ENCODE assay signal across 18 cellular contexts in the genomic region with DNA sequence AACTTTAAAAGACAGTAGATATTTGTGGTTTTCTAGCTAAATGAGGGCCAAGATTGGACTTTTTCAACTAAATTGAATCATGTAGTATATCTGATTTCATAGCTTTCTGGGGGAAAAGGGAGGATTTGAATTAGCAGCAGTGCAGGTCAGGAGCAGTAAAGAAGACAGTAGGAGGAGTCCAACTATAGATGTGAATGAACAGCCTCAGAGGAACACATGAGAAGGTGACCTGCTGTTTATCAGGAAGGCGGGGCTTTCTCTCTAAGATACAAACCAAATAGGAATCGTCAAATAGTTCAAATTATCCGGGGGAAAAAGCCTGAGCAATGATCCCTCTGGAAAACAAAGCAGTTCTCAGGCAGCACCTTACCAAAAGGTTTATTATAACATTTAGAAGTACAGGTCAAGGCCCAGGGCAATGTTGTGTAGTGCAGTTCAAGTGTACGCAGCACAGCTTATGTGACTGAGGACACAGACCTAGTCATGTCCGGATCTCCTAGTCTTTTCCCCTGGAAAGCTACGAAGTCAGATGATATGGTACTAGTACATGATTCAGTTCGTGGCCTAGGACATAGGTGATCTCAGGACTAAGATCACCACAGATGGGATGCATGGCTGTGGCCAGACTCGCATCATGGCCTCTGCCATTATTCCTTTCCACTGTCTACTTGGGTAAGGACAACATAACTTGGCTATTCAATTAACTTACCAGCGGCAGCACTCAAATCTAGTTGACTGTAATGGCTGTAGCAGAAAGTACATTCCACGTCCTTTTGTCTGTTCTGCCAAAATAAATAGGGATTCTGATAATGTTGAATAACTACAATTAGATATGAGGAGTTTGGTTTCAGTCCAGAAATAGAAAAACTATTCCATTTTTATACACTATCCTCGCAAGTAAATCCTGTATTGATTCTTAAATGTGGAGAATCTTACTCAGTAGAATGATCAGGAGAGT. TPM values are rescaled to one million over a fixed set of nuclear protein-coding genes. Genes with fewer than 3 reads are reported as not detected.
DNase-seq lines count a peak whose midpoint lies in the region; ATAC-seq, FAIRE-seq and TF ChIP-seq lines count a peak whose summit lies in the region.
"Had no signal": no experiment of that assay in that cellular context is flagged by ENCODE, and none has a peak within 500 bp of the region (broad histone marks: within the 10 kb centered on the region; RNA-seq: fewer than 3 reads in every experiment).

No MANE protein-coding gene starts in this region.

- H3K27ac Mint-ChIP-seq in activated naive CD4-positive, alpha-beta T cell treated with anti-CD3 and anti-CD28 coated beads, Interleukin-2, amount 50 U/mL, for 24 hours = peak overlapping the region; percentile 56
- H3K27ac Mint-ChIP-seq in activated naive CD4-positive, alpha-beta T cell treated with anti-CD3 and anti-CD28 coated beads, Interleukin-2, amount 10 ng/mL, durations not matched to agents 7 days and 5 days = no peak overlapping the region
- H3K27ac Mint-ChIP-seq in activated CD8-positive, alpha-beta T cell treated with anti-CD3 and anti-CD28 coated beads, Interleukin-2, amount 10 ng/mL, durations not matched to agents 7 days and 5 days = no peak overlapping the region

- no peaks in the 10 kb centered on the region for H3K79me2 ChIP-seq in hepatocyte

- H4K20me1 ChIP-seq in hepatocyte (ENCODE audit: insufficient read depth, poor library complexity, severe bottlenecking) = no peaks in the 10 kb centered on the region

- no peak for DNase-seq in activated naive CD4-positive, alpha-beta T cell treated with anti-CD3 and anti-CD28 coated beads, Interleukin-2, amount 10 ng/mL, durations not matched to agents 7 days and 5 days
- DNase-seq in activated CD8-positive, alpha-beta T cell treated with anti-CD3 and anti-CD28 coated beads, Interleukin-2, amount 10 ng/mL, durations not matched to agents 7 days and 5 days = peak; percentile 11
- DNase-seq in fibroblast of peridontal ligament (ENCODE audit: extremely low read depth) (peak; percentile 28), pancreas (no peak), hepatocyte (ENCODE audit: low spot score) (no peak)
- DNase-seq: activated CD4-positive, CD25-positive, alpha-beta regulatory T cell; amniotic stem cell; cerebellar nuclear complex; foreskin fibroblast; kidney glomerular epithelial cell; NCI-H2029 treated with DMSO at 0.1 percent for 48 hours; NCI-H510A treated with DMSO at 0.1 percent for 48 hours; stimulated activated CD4-positive, alpha-beta T cell treated with anti-CD3 and anti-CD28 coated beads, Interleukin-2, amount 100 ng/mL, for 24 hours; T-helper 17 cell had no signal

- no peaks in the 10 kb centered on the region for H3K9me3 Mint-ChIP-seq in activated naive CD4-positive, alpha-beta T cell treated with anti-CD3 and anti-CD28 coated beads, Interleukin-2, amount 50 U/mL, for 24 hours
- no peaks in the 10 kb centered on the region for H3K9me3 Mint-ChIP-seq in activated naive CD4-positive, alpha-beta T cell treated with anti-CD3 and anti-CD28 coated beads, Interleukin-2, amount 10 ng/mL, durations not matched to agents 7 days and 5 days
- no peaks in the 10 kb centered on the region for H3K9me3 Mint-ChIP-seq in activated CD8-positive, alpha-beta T cell treated with anti-CD3 and anti-CD28 coated beads, Interleukin-2, amount 10 ng/mL, durations not matched to agents 7 days and 5 days (ENCODE audit: insufficient read depth)

- no peak overlapping the region for H2AFZ ChIP-seq in hepatocyte

- H3K4me3 Mint-ChIP-seq in activated naive CD4-positive, alpha-beta T cell treated with anti-CD3 and anti-CD28 coated beads, Interleukin-2, amount 50 U/mL, for 24 hours = no peak overlapping the region
- H3K4me3 Mint-ChIP-seq in activated naive CD4-positive, alpha-beta T cell treated with anti-CD3 and anti-CD28 coated beads, Interleukin-2, amount 10 ng/mL, durations not matched to agents 7 days and 5 days = no peak overlapping the region
- no peak overlapping the region for H3K4me3 Mint-ChIP-seq in activated CD8-positive, alpha-beta T cell treated with anti-CD3 and anti-CD28 coated beads, Interleukin-2, amount 10 ng/mL, durations not matched to agents 7 days and 5 days
- H3K4me3 Mint-ChIP-seq: T-helper 17 cell had no signal

- H3K36me3 ChIP-seq in pancreas = peaks cover 0 to 39% (median 24%) of the 10 kb centered on the region in 3 donors
- H3K36me3 ChIP-seq in hepatocyte (replicated peaks; ENCODE audit: insufficient read depth, low read depth) = no peaks in the 10 kb centered on the region

- H3K4me2 ChIP-seq in hepatocyte = no peak overlapping the region

- H3K4me1 Mint-ChIP-seq in activated naive CD4-positive, alpha-beta T cell treated with anti-CD3 and anti-CD28 coated beads, Interleukin-2, amount 50 U/mL, for 24 hours = peaks cover 3% of the 10 kb centered on the region
- H3K4me1 Mint-ChIP-seq in activated naive CD4-positive, alpha-beta T cell treated with anti-CD3 and anti-CD28 coated beads, Interleukin-2, amount 10 ng/mL, durations not matched to agents 7 days and 5 days = no peaks in the 10 kb centered on the region
- H3K4me1 Mint-ChIP-seq in activated CD8-positive, alpha-beta T cell treated with anti-CD3 and anti-CD28 coated beads, Interleukin-2, amount 10 ng/mL, durations not matched to agents 7 days and 5 days (ENCODE audit: low read depth) = no peaks in the 10 kb centered on the region

- CTCF ChIA-PET in activated naive CD4-positive, alpha-beta T cell treated with anti-CD3 and anti-CD28 coated beads, Interleukin-2, amount 10 ng/mL, durations not matched to agents 7 days and 5 days (lab: Charles Lee) = no interaction called here
- CTCF ChIA-PET in activated CD8-positive, alpha-beta T cell treated with anti-CD3 and anti-CD28 coated beads, Interleukin-2, amount 10 ng/mL, durations not matched to agents 7 days and 5 days (lab: Charles Lee) = interaction anchor here (0.7 to 1.4 kb wide), 2 partner anchors 8 to 109 kb away, joined by 3 read pairs; partner anchors contain the start of gene PSPC1

- TF ChIP-seq CTCF in pancreas (IDR thresholded peaks at IDR 0.05) (no peak), hepatocyte (IDR thresholded peaks at IDR 0.05; ENCODE audit: poor library complexity) (no peak)

- peaks cover 13% of the 10 kb centered on the region for H3K36me3 Mint-ChIP-seq in activated naive CD4-positive, alpha-beta T cell treated with anti-CD3 and anti-CD28 coated beads, Interleukin-2, amount 50 U/mL, for 24 hours
- peaks cover 67% of the 10 kb centered on the region for H3K36me3 Mint-ChIP-seq in activated naive CD4-positive, alpha-beta T cell treated with anti-CD3 and anti-CD28 coated beads, Interleukin-2, amount 10 ng/mL, durations not matched to agents 7 days and 5 days
- H3K36me3 Mint-ChIP-seq in activated CD8-positive, alpha-beta T cell treated with anti-CD3 and anti-CD28 coated beads, Interleukin-2, amount 10 ng/mL, durations not matched to agents 7 days and 5 days (ENCODE audit: low read depth) = peaks cover 66% of the 10 kb centered on the region

- H3K9me3 ChIP-seq in pancreas (no peaks in the 10 kb centered on the region), hepatocyte (ENCODE audit: low read depth) (no peaks in the 10 kb centered on the region)
- H3K9me3 ChIP-seq: suprapubic skin had no signal

- no peaks in the 10 kb centered on the region for H3K9me2 ChIP-seq in hepatocyte (replicated peaks; ENCODE audit: insufficient read depth)

- intact Hi-C loops in pancreas (cut with DNase I) = no loop called here

- ATAC-seq in activated CD8-positive, alpha-beta T cell treated with anti-CD3 and anti-CD28 coated beads, Interleukin-2, amount 10 ng/mL, durations not matched to agents 7 days and 5 days = no peak
- peak; percentile 55 to 79 (median 69) for ATAC-seq in pancreas
- no peak for ATAC-seq in activated CD4-positive, CD25-positive, alpha-beta regulatory T cell treated with anti-CD3 and anti-CD28 coated beads, Interleukin-2, amount 50 U/mL, for 24 hours
- ATAC-seq in HG03039 (IDR thresholded peaks at IDR 0.05; ENCODE audit: unreplicated experiment) = no peak
- ATAC-seq: T-helper 17 cell had no signal

- H3K27ac ChIP-seq in pancreas (peak overlapping the region in 1 of 4 donors; percentile 9), hepatocyte (no peak overlapping the region)
- H3K27ac ChIP-seq: suprapubic skin had no signal

- no peaks in the 10 kb centered on the region for H3K27me3 Mint-ChIP-seq in activated naive CD4-positive, alpha-beta T cell treated with anti-CD3 and anti-CD28 coated beads, Interleukin-2, amount 50 U/mL, for 24 hours
- H3K27me3 Mint-ChIP-seq in activated naive CD4-positive, alpha-beta T cell treated with anti-CD3 and anti-CD28 coated beads, Interleukin-2, amount 10 ng/mL, durations not matched to agents 7 days and 5 days = no peaks in the 10 kb centered on the region
- H3K27me3 Mint-ChIP-seq in activated CD8-positive, alpha-beta T cell treated with anti-CD3 and anti-CD28 coated beads, Interleukin-2, amount 10 ng/mL, durations not matched to agents 7 days and 5 days (ENCODE audit: low read depth) = no peaks in the 10 kb centered on the region
- H3K27me3 Mint-ChIP-seq: T-helper 17 cell had no signal

- FAIRE-seq in pancreas (lab: Jason Lieb, UNC) = no peak

- H3K27me3 ChIP-seq in pancreas (no peaks in the 10 kb centered on the region), hepatocyte (no peaks in the 10 kb centered on the region)
- H3K27me3 ChIP-seq: suprapubic skin had no signal

- H3K4me3 ChIP-seq in pancreas (no peak overlapping the region), hepatocyte (no peak overlapping the region)
- H3K4me3 ChIP-seq: suprapubic skin had no signal

- 45 to 50% methylated on average over 11 of the region's 11 CpGs for WGBS in pancreas, 2 donors
- 93% methylated on average over 11 of the region's 11 CpGs for WGBS in hepatocyte (ENCODE audit: low lambda C conversion rate, missing lambda C conversion rate)

- peaks cover 0 to 13% (median 10%) of the 10 kb centered on the region in 3 donors for H3K4me1 ChIP-seq in pancreas
- H3K4me1 ChIP-seq in hepatocyte (ENCODE audit: insufficient read depth) = no peaks in the 10 kb centered on the region
- H3K4me1 ChIP-seq: suprapubic skin had no signal

- POLR2A ChIA-PET in activated CD8-positive, alpha-beta T cell treated with anti-CD3 and anti-CD28 coated beads, Interleukin-2, amount 10 ng/mL, durations not matched to agents 7 days and 5 days (lab: Charles Lee) = no interaction called here

RNA-seq across cellular contexts. Expression of gene MPHOSPH8, which starts 40.3 kb away (rescaled TPM):
- total RNA-seq in activated CD8-positive, alpha-beta T cell treated with anti-CD3 and anti-CD28 coated beads, Interleukin-2, amount 10 ng/mL, durations not matched to agents 7 days and 5 days = 10 to 100 TPM; 32.1 to 32.6 TPM
- total RNA-seq in pancreas (10 to 100 TPM; 12.4 to 22.1 (median 14.8) TPM), hepatocyte (17.5 and 21.6 TPM in 2 replicates)
- polyA plus RNA-seq in pancreas (10 to 100 TPM; 24.8 to 26.3 TPM), hepatocyte (12.8 and 14.5 TPM in 2 replicates)

Comparison
In these comparisons a context has a peak if more than half of its experiments do, and no peak if none do; other contexts are left out.
1. DNase-seq: peak in activated CD8-positive, alpha-beta T cell treated with anti-CD3 and anti-CD28 coated beads, Interleukin-2, amount 10 ng/mL, durations not matched to agents 7 days and 5 days (single experiment) and fibroblast of peridontal ligament (single experiment); none in activated naive CD4-positive, alpha-beta T cell treated with anti-CD3 and anti-CD28 coated beads, Interleukin-2, amount 10 ng/mL, durations not matched to agents 7 days and 5 days (single experiment), pancreas (0 of 6) and hepatocyte (single experiment).
2. ATAC-seq: peak in pancreas (4 of 4); none in activated CD8-positive, alpha-beta T cell treated with anti-CD3 and anti-CD28 coated beads, Interleukin-2, amount 10 ng/mL, durations not matched to agents 7 days and 5 days (single experiment), activated CD4-positive, CD25-positive, alpha-beta regulatory T cell treated with anti-CD3 and anti-CD28 coated beads, Interleukin-2, amount 50 U/mL, for 24 hours (0 of 2) and HG03039 (single experiment).